26 cellular contexts compared by ENCODE assay signal in genomic region chr21:33155005-33155404, GRCh38.
DNase-seq lines count a peak whose midpoint lies in the region; ATAC-seq, FAIRE-seq and TF ChIP-seq lines count a peak whose summit lies in the region.
"Had no signal": no experiment of that assay in that cellular context is flagged by ENCODE, and none has a peak within 500 bp of the region (broad histone marks: within the 10 kb centered on the region; RNA-seq: fewer than 3 reads in every experiment).

No MANE protein-coding gene starts in this region.

- H3K79me2 ChIP-seq in K562 (ENCODE audit: control insufficient read depth, insufficient read depth, low read length) (no peaks in the 10 kb centered on the region), SK-N-SH (ENCODE audit: insufficient read depth) (no peaks in the 10 kb centered on the region)

- H3K9ac ChIP-seq in K562 (ENCODE audit: insufficient read depth in 1 of 2, low read depth in 2 of 2, low read length in 2 of 2) (no peak overlapping the region), SK-N-SH (no peak overlapping the region)
- H3K9ac ChIP-seq: BLaER1 had no signal

- H3K27me3 ChIP-seq in K562 (ENCODE audit: control insufficient read depth in 2 of 2, insufficient read depth in 2 of 2, low read length in 2 of 2) (peaks cover 20 to 35% of the 10 kb centered on the region in 2 experiments), SK-N-SH (ENCODE audit: insufficient read depth) (peaks cover 26% of the 10 kb centered on the region; the same call in 1 of the 2 replicates)
- H3K27me3 ChIP-seq: BLaER1 had no signal

- peaks cover 66 to 72% of the 10 kb centered on the region in 2 donors for H3K27me3 Mint-ChIP-seq in stimulated activated naive B cell treated with anti-CD40 and anti-IgM and Interleukin-4, amounts not matched to agents 10 μg/mL and 1 μg/mL and 100 μg/mL, for 72 hours

- DNase-seq in K562 (ENCODE audit: extremely low read depth in 1 of 4, low spot score in 3 of 4), result no peak
- DNase-seq in stimulated activated naive B cell treated with anti-CD40 and anti-IgM and Interleukin-4, amounts not matched to agents 10 μg/mL and 1 μg/mL and 100 μg/mL, for 72 hours, result no peak
- DNase-seq in SK-N-SH, result no peak
- DNase-seq: 8988T; ACHN; BE2C; C1 segment of cervical spinal cord; CD4-positive, alpha-beta memory T cell; CD4-positive, CD25-positive, alpha-beta regulatory T cell; CD8-positive, alpha-beta memory T cell; COR-L47; DMS 273 treated with DMSO at 0.1 percent for 48 hours; DMS153; DMS53; DMS79; DND-41; EL; GDM1 had no signal

- TF ChIP-seq EP300 in K562 (IDR thresholded peaks at IDR 0.05; ENCODE audit: low read length) (no peak), SK-N-SH (IDR thresholded peaks at IDR 0.05; ENCODE audit: borderline replicate concordance in 1 of 2, low read depth in 1 of 2, low read length in 1 of 2) (no peak)

- BruUV-seq in K562 (replicated peaks; lab: Mats Ljungman, UMichigan), result no TSS peak

- H3K4me2 ChIP-seq in K562 (ENCODE audit: insufficient read depth, low read length), result no peak overlapping the region
- no peak overlapping the region for H3K4me2 ChIP-seq in SK-N-SH
- H3K4me2 ChIP-seq: BLaER1 had no signal

- TF ChIP-seq CTCF in HEK293 (tag by site-specific recombination; IDR thresholded peaks at IDR 0.05) (no peak), K562 (IDR thresholded peaks at IDR 0.05 in 2 of 3, conservative IDR thresholded peaks at IDR 0.05 in 1 of 3; ENCODE audit: insufficient read depth in 2 of 3, low read depth in 1 of 3, low read length in 3 of 3) (no peak), SK-N-SH (IDR thresholded peaks at IDR 0.05) (no peak)

- in situ Hi-C loops in K562 (cut with MboI), result no loop called here

- H3K36me3 ChIP-seq in HEK293 (ENCODE audit: control insufficient read depth in 2 of 2, insufficient read depth in 1 of 2, low read length in 2 of 2), result no peaks in the 10 kb centered on the region
- H3K36me3 ChIP-seq in K562 (ENCODE audit: control insufficient read depth, insufficient read depth, low read length), result no peaks in the 10 kb centered on the region
- no peaks in the 10 kb centered on the region for H3K36me3 ChIP-seq in SK-N-SH (replicated peaks in 1 of 2; ENCODE audit: control insufficient read depth in 1 of 2, insufficient read depth in 2 of 2, low read length in 1 of 2)
- H3K36me3 ChIP-seq: BE2C, BLaER1 had no signal

- peaks cover 9 to 11% of the 10 kb centered on the region in 2 donors for H3K9me3 Mint-ChIP-seq in stimulated activated naive B cell treated with anti-CD40 and anti-IgM and Interleukin-4, amounts not matched to agents 10 μg/mL and 1 μg/mL and 100 μg/mL, for 72 hours

- no CpG with 5 or more reads among the region's 1 CpG for WGBS in K562 (ENCODE audit: insufficient coverage, low coverage, missing lambda C conversion rate)
- 43% methylated on average over 1 of the region's 1 CpG for WGBS in SK-N-SH (ENCODE audit: low lambda C conversion rate)

- POLR2A ChIA-PET in HEK293 (lab: Yijun Ruan, JAX) (no interaction called here), K562 (lab: Yijun Ruan, JAX) (interaction anchor here (0.6 kb wide), 1 partner anchor 16 kb away, joined by 3 read pairs; no protein-coding TSS in a partner anchor), SK-N-SH (lab: Yijun Ruan, JAX) (no interaction called here)

- H2AFZ ChIP-seq in K562 (ENCODE audit: low read depth, low read length) (no peak overlapping the region), SK-N-SH (ENCODE audit: low read depth) (no peak overlapping the region)

- H3K27ac ChIP-seq in HEK293 (ENCODE audit: extremely low read depth, low read depth, low read length), result no peak overlapping the region
- H3K27ac ChIP-seq in K562 (ENCODE audit: extremely low read depth, low read depth, low read length), result no peak overlapping the region
- no peak overlapping the region for H3K27ac ChIP-seq in SK-N-SH (ENCODE audit: low read depth in 2 of 2, low read length in 1 of 2)
- H3K27ac ChIP-seq: BLaER1 had no signal

- no peak overlapping the region for H3K4me3 ChIP-seq in HEK293 (ENCODE audit: low read depth, low read length)
- no peak overlapping the region for H3K4me3 ChIP-seq in K562
- no peak overlapping the region for H3K4me3 ChIP-seq in SK-N-SH (ENCODE audit: low read depth in 2 of 2, low read length in 1 of 2)
- H3K4me3 ChIP-seq: BLaER1, GM12878 had no signal

- no peaks in the 10 kb centered on the region for H3K4me1 ChIP-seq in HEK293 (ENCODE audit: control insufficient read depth, insufficient read depth, low read length)
- peaks cover 0 to 4% of the 10 kb centered on the region in 2 experiments; a peak in 1 of 5 replicates for H3K4me1 ChIP-seq in K562 (replicated peaks in 1 of 2; ENCODE audit: control insufficient read depth in 2 of 2, insufficient read depth in 2 of 2, low read length in 2 of 2)
- H3K4me1 ChIP-seq in SK-N-SH (ENCODE audit: control insufficient read depth in 1 of 2, insufficient read depth in 2 of 2, low read depth in 1 of 2, low read length in 1 of 2), result no peaks in the 10 kb centered on the region
- H3K4me1 ChIP-seq: BE2C had no signal

- H3K9me3 ChIP-seq in HEK293 (ENCODE audit: control insufficient read depth, insufficient read depth, low read depth, low read length), result no peaks in the 10 kb centered on the region
- no peaks in the 10 kb centered on the region; the same call in 1 of the 2 replicates for H3K9me3 ChIP-seq in K562 (replicated peaks; ENCODE audit: control insufficient read depth, insufficient read depth, low read depth, low read length)
- H3K9me3 ChIP-seq in SK-N-SH, result no peaks in the 10 kb centered on the region
- H3K9me3 ChIP-seq: BE2C, BLaER1 had no signal

- no peak for TF ChIP-seq POLR2A in K562 (conservative IDR thresholded peaks at IDR 0.05)

- H3K9me1 ChIP-seq in K562 (ENCODE audit: control insufficient read depth, insufficient read depth, low read length), result no peaks in the 10 kb centered on the region

- peaks cover 7 to 10% of the 10 kb centered on the region in 2 donors for H3K4me1 Mint-ChIP-seq in stimulated activated naive B cell treated with anti-CD40 and anti-IgM and Interleukin-4, amounts not matched to agents 10 μg/mL and 1 μg/mL and 100 μg/mL, for 72 hours

- peak overlapping the region; percentile 16 for H3K27ac Mint-ChIP-seq in stimulated activated naive B cell treated with anti-CD40 and anti-IgM and Interleukin-4, amounts not matched to agents 10 μg/mL and 1 μg/mL and 100 μg/mL, for 72 hours
- H3K27ac Mint-ChIP-seq: CD14-positive monocyte; CD4-positive, alpha-beta memory T cell; CD4-positive, CD25-positive, alpha-beta regulatory T cell; CD8-positive, alpha-beta memory T cell had no signal

- intact Hi-C loops in K562 (cut with micrococcal nuclease), result no loop called here

- no peaks in the 10 kb centered on the region for H3F3A ChIP-seq in SK-N-SH (replicated peaks; ENCODE audit: insufficient read depth)

- no peaks in the 10 kb centered on the region for H3K36me3 Mint-ChIP-seq in stimulated activated naive B cell treated with anti-CD40 and anti-IgM and Interleukin-4, amounts not matched to agents 10 μg/mL and 1 μg/mL and 100 μg/mL, for 72 hours
- H3K36me3 Mint-ChIP-seq: CD14-positive monocyte; CD4-positive, alpha-beta memory T cell had no signal

- no peak overlapping the region for H3K4me3 Mint-ChIP-seq in stimulated activated naive B cell treated with anti-CD40 and anti-IgM and Interleukin-4, amounts not matched to agents 10 μg/mL and 1 μg/mL and 100 μg/mL, for 72 hours
- H3K4me3 Mint-ChIP-seq: CD14-positive monocyte; CD4-positive, alpha-beta memory T cell; CD4-positive, CD25-positive, alpha-beta regulatory T cell; CD8-positive, alpha-beta memory T cell had no signal

- no peaks in the 10 kb centered on the region for H4K20me1 ChIP-seq in K562 (replicated peaks; ENCODE audit: control insufficient read depth, insufficient read depth, low read length)
- no peaks in the 10 kb centered on the region for H4K20me1 ChIP-seq in SK-N-SH (ENCODE audit: insufficient read depth)
- H4K20me1 ChIP-seq: BLaER1 had no signal

- no peak for ATAC-seq in K562
- ATAC-seq in stimulated activated naive B cell treated with anti-CD40 and anti-IgM and Interleukin-4, amounts not matched to agents 10 μg/mL and 1 μg/mL and 100 μg/mL, for 72 hours (replicated peaks), result no peak
- no peak for ATAC-seq in HG02798 (IDR thresholded peaks at IDR 0.05; ENCODE audit: poor library complexity, unreplicated experiment)
- ATAC-seq: GM12878 had no signal

- CTCF ChIA-PET in HEK293 (lab: Yijun Ruan, JAX), result no interaction called here
- CTCF ChIA-PET in K562 (lab: Yijun Ruan, JAX; ENCODE audit: low intra/inter-chr PET ratio), result no interaction called here
- CTCF ChIA-PET in SK-N-SH (lab: Yijun Ruan, JAX), result no interaction called here

- H3K9me2 ChIP-seq in SK-N-SH, result no peaks in the 10 kb centered on the region

- FAIRE-seq in K562 (lab: Jason Lieb, UNC), result no peak
- FAIRE-seq: A204.1, GM12878, GM12892, GM18507 had no signal

- TF ChIP-seq RAD21 in K562 (CRISPR knock-in tag; conservative IDR thresholded peaks at IDR 0.05 in 1 of 2, IDR thresholded peaks at IDR 0.05 in 1 of 2) (no peak), SK-N-SH (IDR thresholded peaks at IDR 0.05; ENCODE audit: low read length) (no peak)

TF ChIP-seq in HEK293, 187 proteins besides CTCF, POLR2A, EP300 and RAD21:
- no peak for TF ChIP-seq ZNF561 (tag by site-specific recombination; IDR thresholded peaks at IDR 0.05; ENCODE audit: borderline replicate concordance)
- peak; percentile 60; the same call in 1 of the 2 replicates for TF ChIP-seq ZNF366 (tag by site-specific recombination; conservative IDR thresholded peaks at IDR 0.05)
TF ChIP-seq in HEK293: peak in this region for 1.

TF ChIP-seq in K562, 482 proteins besides CTCF, POLR2A, EP300 and RAD21 (continues in another document):
- no peak for TF ChIP-seq MIER1 (IDR thresholded peaks at IDR 0.05; ENCODE audit: low read depth)

TF ChIP-seq in SK-N-SH, 30 proteins besides CTCF, POLR2A, EP300 and RAD21:
- TF ChIP-seq, protein P1, sequence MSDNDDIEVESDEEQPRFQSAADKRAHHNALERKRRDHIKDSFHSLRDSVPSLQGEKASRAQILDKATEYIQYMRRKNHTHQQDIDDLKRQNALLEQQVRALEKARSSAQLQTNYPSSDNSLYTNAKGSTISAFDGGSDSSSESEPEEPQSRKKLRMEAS (IDR thresholded peaks at IDR 0.05; ENCODE audit: low read depth), result no peak
- no peak for TF ChIP-seq FOXJ3 (CRISPR knock-in tag; IDR thresholded peaks at IDR 0.05)
- TF ChIP-seq USF2 (IDR thresholded peaks at IDR 0.05; ENCODE audit: borderline replicate concordance, low read depth, low read length), result no peak
- no peak for TF ChIP-seq MXI1 (IDR thresholded peaks at IDR 0.05; ENCODE audit: low read depth, low read length)
- no peak for TF ChIP-seq FOXM1 (IDR thresholded peaks at IDR 0.05; ENCODE audit: low read depth)
- TF ChIP-seq POLR2AphosphoS5 (IDR thresholded peaks at IDR 0.05; ENCODE audit: low read depth, low read length), result no peak
- no peak for TF ChIP-seq SMC3 (IDR thresholded peaks at IDR 0.05; ENCODE audit: low read depth, low read length)
